In genomic region chr2:138023298-138023697, GRCh38 we compare ENCODE assay signal across 2 cellular contexts.
TF ChIP-seq lines count a peak whose summit lies in the region.

No MANE protein-coding gene starts in this region.

TF ChIP-seq in SK-N-SH treated with all-trans-retinoic acid at 6 μM for 48 hours, 23 proteins besides CTCF, POLR2A, EP300 and RAD21 (continued from another document):
- TF ChIP-seq, protein P1, sequence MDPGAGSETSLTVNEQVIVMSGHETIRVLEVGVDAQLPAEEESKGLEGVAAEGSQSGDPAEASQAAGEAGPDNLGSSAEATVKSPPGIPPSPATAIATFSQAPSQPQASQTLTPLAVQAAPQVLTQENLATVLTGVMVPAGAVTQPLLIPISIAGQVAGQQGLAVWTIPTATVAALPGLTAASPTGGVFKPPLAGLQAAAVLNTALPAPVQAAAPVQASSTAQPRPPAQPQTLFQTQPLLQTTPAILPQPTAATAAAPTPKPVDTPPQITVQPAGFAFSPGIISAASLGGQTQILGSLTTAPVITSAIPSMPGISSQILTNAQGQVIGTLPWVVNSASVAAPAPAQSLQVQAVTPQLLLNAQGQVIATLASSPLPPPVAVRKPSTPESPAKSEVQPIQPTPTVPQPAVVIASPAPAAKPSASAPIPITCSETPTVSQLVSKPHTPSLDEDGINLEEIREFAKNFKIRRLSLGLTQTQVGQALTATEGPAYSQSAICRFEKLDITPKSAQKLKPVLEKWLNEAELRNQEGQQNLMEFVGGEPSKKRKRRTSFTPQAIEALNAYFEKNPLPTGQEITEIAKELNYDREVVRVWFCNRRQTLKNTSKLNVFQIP (CRISPR knock-in tag; IDR thresholded peaks at IDR 0.05; ENCODE audit: borderline replicate concordance, low read depth): peak; percentile 92; the same call in 1 of the 2 replicates
- TF ChIP-seq BACH2 (CRISPR knock-in tag; IDR thresholded peaks at IDR 0.05; ENCODE audit: borderline replicate concordance) (no peak), CREB5 (CRISPR knock-in tag; IDR thresholded peaks at IDR 0.05; ENCODE audit: low read depth) (peak; percentile 96), ESRRG (CRISPR knock-in tag; IDR thresholded peaks at IDR 0.05) (peak; percentile 84; the same call in 1 of the 2 replicates), ISL1 (CRISPR knock-in tag; IDR thresholded peaks at IDR 0.05) (peak; percentile 100), ARNTL (CRISPR knock-in tag; IDR thresholded peaks at IDR 0.05; ENCODE audit: borderline replicate concordance, low read depth) (no peak), GLIS3 (CRISPR knock-in tag; IDR thresholded peaks at IDR 0.05) (peak; percentile 96), ZNF70 (CRISPR knock-in tag; IDR thresholded peaks at IDR 0.05) (no peak), TCF4 (CRISPR knock-in tag; IDR thresholded peaks at IDR 0.05; ENCODE audit: borderline replicate concordance) (peak; percentile 90), RARB (CRISPR knock-in tag; IDR thresholded peaks at IDR 0.05) (no peak), TOX (CRISPR knock-in tag; IDR thresholded peaks at IDR 0.05; ENCODE audit: borderline replicate concordance) (peak; percentile 48; the same call in 1 of the 2 replicates), SNAI2 (CRISPR knock-in tag; IDR thresholded peaks at IDR 0.05) (peak; percentile 92), OSR1 (CRISPR knock-in tag; IDR thresholded peaks at IDR 0.05) (no peak), ZFP30 (CRISPR knock-in tag; IDR thresholded peaks at IDR 0.05) (0 out of 2 replicates have a peak, but pooled peaks have one; percentile 12), CSDC2 (CRISPR knock-in tag; IDR thresholded peaks at IDR 0.05) (peak; percentile 90; the same call in 1 of the 2 replicates), PPARA (CRISPR knock-in tag; IDR thresholded peaks at IDR 0.05; ENCODE audit: borderline replicate concordance) (no peak), ZNF8 (CRISPR knock-in tag; IDR thresholded peaks at IDR 0.05) (peak; percentile 90), ZNF565 (CRISPR knock-in tag; conservative IDR thresholded peaks at IDR 0.05; ENCODE audit: low read depth) (no peak), PATZ1 (CRISPR knock-in tag; IDR thresholded peaks at IDR 0.05; ENCODE audit: borderline replicate concordance) (peak; percentile 95), ZFP3 (CRISPR knock-in tag; IDR thresholded peaks at IDR 0.05) (peak; percentile 56; the same call in 1 of the 2 replicates), CSRNP3 (CRISPR knock-in tag; IDR thresholded peaks at IDR 0.05) (peak; percentile 93)
TF ChIP-seq in SK-N-SH treated with all-trans-retinoic acid at 6 μM for 48 hours: peak in this region for 16.

TF ChIP-seq in SK-N-SH, 30 proteins besides CTCF, POLR2A, EP300 and RAD21 (continued from another document):
- no peak for TF ChIP-seq REST (IDR thresholded peaks at IDR 0.05; ENCODE audit: low read depth, low read length)
